20 cellular contexts compared by ENCODE assay signal in the genomic region with DNA sequence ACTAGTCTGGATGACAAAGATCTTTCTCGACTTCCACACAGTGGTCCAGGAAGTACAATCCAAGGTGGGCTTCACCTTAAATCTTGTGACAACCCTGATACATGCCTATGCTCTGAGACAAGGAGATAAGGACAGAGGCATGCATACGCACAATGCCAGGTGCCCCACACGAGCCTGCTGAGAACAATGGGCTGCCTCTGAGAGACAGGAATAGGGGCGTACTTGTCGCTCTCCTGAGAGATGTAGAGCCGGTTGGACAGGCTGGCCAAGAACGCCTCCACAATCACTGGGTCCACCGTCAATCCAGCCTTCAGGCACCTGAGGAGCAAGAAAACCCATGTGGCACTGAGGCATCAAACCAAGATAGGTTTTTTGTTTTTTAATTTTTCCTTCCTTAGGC. TPM values are rescaled to one million over a fixed set of nuclear protein-coding genes. Genes with fewer than 3 reads are reported as not detected.
"Had no signal": no experiment of that assay in that cellular context is flagged by ENCODE, and none has a peak within 500 bp of the region (broad histone marks: within the 10 kb centered on the region; RNA-seq: fewer than 3 reads in every experiment).

No MANE protein-coding gene starts in this region.

- H3K4me1 Mint-ChIP-seq: memory B cell, neural crest cell had no signal

- DNase-seq: activated CD4-positive, alpha-beta T cell treated with anti-CD3 and anti-CD28 coated beads for 4 hours; activated CD8-positive, alpha-beta memory T cell treated with anti-CD3 and anti-CD28 coated beads, Interleukin-2, amount 50 U/mL, for 4 hours; activated CD8-positive, alpha-beta T cell treated with anti-CD3 and anti-CD28 coated beads for 36 hours; activated naive CD4-positive, alpha-beta T cell treated with Interleukin-2 at 50 U/mL for 16 hours; central memory CD4-positive, alpha-beta T cell; esophagus squamous epithelium; foreskin fibroblast; glutamatergic neuron; stimulated activated CD4-positive, alpha-beta T cell treated with anti-CD3 and anti-CD28 coated beads, Interleukin-4, amount 100 ng/mL, for 1 hour; stimulated activated CD8-positive, alpha-beta memory T cell treated with anti-CD3 and anti-CD28 coated beads, Interleukin-4, amount 100 ng/mL, for 48 hours; stomach; T-helper 1 cell; thyroid gland had no signal

- ATAC-seq: activated CD8-positive, alpha-beta T cell treated with anti-CD3 and anti-CD28 coated beads for 36 hours had no signal

- H3K27me3 Mint-ChIP-seq: activated CD8-positive, alpha-beta T cell treated with anti-CD3 and anti-CD28 coated beads for 36 hours; dendritic cell treated with granulocyte-macrophage colony-stimulating factor and Interleukin-4, amounts not matched to agents 40 ng/mL and 50 ng/mL, for 4 days; memory B cell had no signal

- H3K27ac Mint-ChIP-seq: activated CD8-positive, alpha-beta T cell treated with anti-CD3 and anti-CD28 coated beads for 36 hours; activated T-helper 1 cell treated with anti-CD3 and anti-CD28 coated beads, Interleukin-12 subunit alpha, Interleukin-12 subunit beta, Interleukin-2, Interleukin-4 antibody, amounts not matched to agents 30 ng/mL and 10 ng/mL and 1 ng/mL, durations not matched to agents 14 hours and 24 hours and 36 hours; dendritic cell treated with granulocyte-macrophage colony-stimulating factor and Interleukin-4, amounts not matched to agents 40 ng/mL and 50 ng/mL, for 4 days; memory B cell had no signal

- H3K27ac ChIP-seq: esophagus squamous epithelium, stomach, thyroid gland, vagina had no signal

- H3K9me3 Mint-ChIP-seq: activated CD8-positive, alpha-beta T cell treated with anti-CD3 and anti-CD28 coated beads for 36 hours; activated T-helper 1 cell treated with anti-CD3 and anti-CD28 coated beads, Interleukin-12 subunit alpha, Interleukin-12 subunit beta, Interleukin-2, Interleukin-4 antibody, amounts not matched to agents 30 ng/mL and 10 ng/mL and 1 ng/mL, durations not matched to agents 14 hours and 24 hours and 36 hours; dendritic cell treated with granulocyte-macrophage colony-stimulating factor and Interleukin-4, amounts not matched to agents 40 ng/mL and 50 ng/mL, for 4 days; memory B cell; neural crest cell had no signal

- H3K27me3 ChIP-seq: esophagus squamous epithelium, stomach, thyroid gland, vagina had no signal

- H3K4me3 ChIP-seq: esophagus squamous epithelium, stomach, thyroid gland, vagina had no signal

- H3K4me3 Mint-ChIP-seq: activated CD8-positive, alpha-beta T cell treated with anti-CD3 and anti-CD28 coated beads for 36 hours; activated T-helper 1 cell treated with anti-CD3 and anti-CD28 coated beads, Interleukin-12 subunit alpha, Interleukin-12 subunit beta, Interleukin-2, Interleukin-4 antibody, amounts not matched to agents 30 ng/mL and 10 ng/mL and 1 ng/mL, durations not matched to agents 14 hours and 24 hours and 36 hours; dendritic cell treated with granulocyte-macrophage colony-stimulating factor and Interleukin-4, amounts not matched to agents 40 ng/mL and 50 ng/mL, for 4 days; memory B cell; neural crest cell had no signal

- H3K9me3 ChIP-seq: esophagus squamous epithelium, stomach, thyroid gland, vagina had no signal

- H3K4me1 ChIP-seq: stomach, thyroid gland, vagina had no signal

RNA-seq across cellular contexts. Expression of a gene that starts 25.5 kb away (rescaled TPM):
- total RNA-seq: activated CD8-positive, alpha-beta T cell treated with anti-CD3 and anti-CD28 coated beads for 36 hours; activated T-helper 1 cell treated with anti-CD3 and anti-CD28 coated beads, Interleukin-12 subunit alpha, Interleukin-12 subunit beta, Interleukin-2, Interleukin-4 antibody, amounts not matched to agents 30 ng/mL and 10 ng/mL and 1 ng/mL, durations not matched to agents 14 hours and 24 hours and 36 hours; neural crest cell; osteocyte; renal cortical epithelial cell; vagina had no signal
